ENCODE assay signal across 19 cellular contexts in the genomic region with DNA sequence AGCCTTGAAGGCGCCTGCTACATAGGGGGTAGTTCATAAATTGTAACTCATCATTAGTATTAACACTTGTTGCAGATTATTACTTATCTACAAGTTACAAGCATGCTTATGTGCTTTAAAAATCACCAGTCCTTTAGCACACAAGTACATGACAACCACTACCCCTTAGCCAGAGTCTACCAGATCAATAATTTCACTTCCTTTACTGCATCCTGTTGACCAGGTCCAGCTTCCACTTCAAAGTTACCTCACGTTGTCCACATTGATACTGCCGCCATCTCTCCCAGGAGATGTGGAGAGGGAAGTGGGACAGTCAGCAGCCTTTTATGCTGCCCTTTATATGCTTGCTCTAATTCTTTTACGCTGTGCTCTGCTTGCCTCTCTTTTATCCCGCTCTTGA.
"Had no signal": no experiment of that assay in that cellular context is flagged by ENCODE, and none has a peak within 500 bp of the region (broad histone marks: within the 10 kb centered on the region; RNA-seq: fewer than 3 reads in every experiment).

No MANE protein-coding gene starts in this region.

- H3K4me1 ChIP-seq: heart right ventricle, prostate gland, right atrium auricular region, suprapubic skin, transverse colon, vagina had no signal

- H3K27me3 ChIP-seq: cardiac muscle cell, esophagus squamous epithelium, heart right ventricle, right atrium auricular region, suprapubic skin, transverse colon, vagina had no signal

- H3K9me3 ChIP-seq: esophagus squamous epithelium, heart right ventricle, prostate gland, right atrium auricular region, suprapubic skin, transverse colon, vagina had no signal

- H3K36me3 ChIP-seq: cardiac muscle cell, esophagus squamous epithelium, heart right ventricle, prostate gland, right atrium auricular region, suprapubic skin, transverse colon, vagina had no signal

- ATAC-seq: activated CD8-positive, alpha-beta memory T cell treated with anti-CD3 and anti-CD28 coated beads, Interleukin-2, amount 10 ng/mL, durations not matched to agents 7 days and 5 days; activated T-helper 17 cell treated with anti-CD3 and anti-CD28 coated beads, Interleukin-2, amount 50 U/mL, for 72 hours; effector memory CD8-positive, alpha-beta T cell; heart right ventricle had no signal

- H3K27ac ChIP-seq: cardiac muscle cell, esophagus squamous epithelium, heart right ventricle, prostate gland, right atrium auricular region, suprapubic skin, transverse colon, vagina had no signal

- H3K4me3 ChIP-seq: cardiac muscle cell, esophagus squamous epithelium, heart right ventricle, prostate gland, right atrium auricular region, suprapubic skin, transverse colon, vagina had no signal

- DNase-seq: activated B cell treated with CpG ODN at 0.5 μM for 24 hours; activated CD4-positive, alpha-beta memory T cell treated with anti-CD3 and anti-CD28 coated beads, Interleukin-2, amount 10 ng/mL, durations not matched to agents 7 days and 5 days; activated CD4-positive, alpha-beta T cell treated with anti-CD3 and anti-CD28 coated beads for 4 hours; activated CD8-positive, alpha-beta memory T cell treated with anti-CD3 and anti-CD28 coated beads, Interleukin-2, amount 10 ng/mL, durations not matched to agents 7 days and 5 days; activated naive CD4-positive, alpha-beta T cell; activated naive CD8-positive, alpha-beta T cell treated with anti-CD3 and anti-CD28 coated beads for 36 hours; amniotic stem cell; effector memory CD8-positive, alpha-beta T cell; esophagus squamous epithelium; heart right ventricle; stimulated activated CD4-positive, alpha-beta T cell treated with anti-CD3 and anti-CD28 coated beads, Interleukin-12 subunit alpha, Interleukin-12 subunit beta, amount 100 ng/mL, for 4 hours; stimulated activated CD4-positive, alpha-beta T cell treated with anti-CD3 and anti-CD28 coated beads, Interleukin-2, amount 100 ng/mL, for 24 hours; transverse colon had no signal
